In the genomic region with DNA sequence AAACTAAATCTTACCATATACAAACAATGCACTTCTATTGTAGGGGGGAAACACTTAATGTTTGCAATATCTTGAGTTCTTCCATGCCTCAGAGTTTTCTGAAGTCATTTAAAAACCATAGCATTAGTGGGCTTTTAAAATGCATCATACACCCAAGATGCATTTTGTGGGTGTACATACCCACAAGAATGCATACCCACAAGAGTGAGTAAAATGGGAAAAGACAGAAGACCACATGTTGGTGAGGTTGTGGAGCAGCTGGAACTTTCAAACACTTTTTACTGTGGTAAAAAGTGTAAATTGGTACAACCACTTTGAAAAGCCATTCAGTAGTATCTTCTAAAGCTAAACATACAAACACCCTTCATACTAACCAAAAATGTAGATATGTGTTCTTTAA, we compare ENCODE assay signal across 24 cellular contexts. TPM values are rescaled to one million over a fixed set of nuclear protein-coding genes. Genes with fewer than 3 reads are reported as not detected.
A peak's percentile ranks its signal among the peaks of the same experiment; 100 is the strongest.
DNase-seq lines count a peak whose midpoint lies in the region; ATAC-seq and TF ChIP-seq lines count a peak whose summit lies in the region.
"Had no signal": no experiment of that assay in that cellular context is flagged by ENCODE, and none has a peak within 500 bp of the region (broad histone marks: within the 10 kb centered on the region; RNA-seq: fewer than 3 reads in every experiment).

No MANE protein-coding gene starts in this region.

- H3K4me1 Mint-ChIP-seq in activated T-cell treated with anti-CD3 and anti-CD28 coated beads, Interleukin-2, amount 50 U/mL, for 72 hours (ENCODE audit: low read depth): no peaks in the 10 kb centered on the region

- no peaks in the 10 kb centered on the region for H3K27me3 Mint-ChIP-seq in activated T-cell treated with anti-CD3 and anti-CD28 coated beads, Interleukin-2, amount 50 U/mL, for 72 hours (ENCODE audit: low read depth)
- H3K27me3 Mint-ChIP-seq: CD4-positive, alpha-beta memory T cell had no signal

- no peak for DNase-seq in activated T-cell treated with anti-CD3 and anti-CD28 coated beads, Interleukin-2, amount 50 U/mL, for 72 hours
- no peak for DNase-seq in activated T-cell treated with anti-CD3 and anti-CD28 coated beads, Interleukin-2, amount 50 U/mL, for 1 hour
- DNase-seq in Jurkat, Clone E6-1 (ENCODE audit: low read depth, low spot score): peak; percentile 28
- DNase-seq in fibroblast of mammary gland (ENCODE audit: low read depth) (peak; percentile 18), NCI-H82 treated with DMSO at 0.1 percent for 48 hours (lab: John Stamatoyannopoulos, UW; ENCODE audit: unreplicated experiment) (no peak), NCI-H146 treated with DMSO at 0.1 percent for 48 hours (lab: John Stamatoyannopoulos, UW; ENCODE audit: unreplicated experiment) (no peak)
- no peak for DNase-seq in stimulated activated CD4-positive, alpha-beta T cell treated with anti-CD3 and anti-CD28 coated beads, Interleukin-4, amount 100 ng/mL, for 24 hours
- DNase-seq: 8988T; CD4-positive, alpha-beta memory T cell; COR-L47; DMS79; Kasumi-1; MG63; NCI-H1694; NCI-H2029 treated with DMSO at 0.1 percent for 48 hours; NCI-H446 treated with DMSO at 0.1 percent for 48 hours; NCI-H526; NCI-H82; PC-9; RPMI8226; SHP77; SW 1271 had no signal

- no peak overlapping the region for H3K4me3 ChIP-seq in Jurkat, Clone E6-1 (ENCODE audit: low read length)
- no peak overlapping the region for H3K4me3 ChIP-seq in fibroblast of mammary gland (ENCODE audit: control insufficient read depth, low read depth, low read length)
- H3K4me3 ChIP-seq: BLaER1 treated with 17β-estradiol and CSF1 and Interleukin-3, amounts not matched to agents 10 nM and 100 nM; K562; MG63; PC-9 had no signal

- no peaks in the 10 kb centered on the region for H3K9me3 Mint-ChIP-seq in activated T-cell treated with anti-CD3 and anti-CD28 coated beads, Interleukin-2, amount 50 U/mL, for 72 hours
- H3K9me3 Mint-ChIP-seq: CD4-positive, alpha-beta memory T cell had no signal

- no peak for ATAC-seq in activated T-cell treated with anti-CD3 and anti-CD28 coated beads, Interleukin-2, amount 50 U/mL, for 72 hours (replicated peaks in 1 of 2)
- ATAC-seq: K562 had no signal

- H3K36me3 Mint-ChIP-seq in activated T-cell treated with anti-CD3 and anti-CD28 coated beads, Interleukin-2, amount 50 U/mL, for 72 hours (ENCODE audit: insufficient read depth in 2 of 2): peaks cover 0 to 2% of the 10 kb centered on the region in 2 donors

- H3K27ac Mint-ChIP-seq in activated T-cell treated with anti-CD3 and anti-CD28 coated beads, Interleukin-2, amount 50 U/mL, for 72 hours: peak overlapping the region; percentile 28
- H3K27ac Mint-ChIP-seq: CD4-positive, alpha-beta memory T cell had no signal

- TF ChIP-seq CTCF in fibroblast of mammary gland (conservative IDR thresholded peaks at IDR 0.05; ENCODE audit: control insufficient read depth, insufficient read depth, low read depth, low read length): no peak

- no peak overlapping the region for H3K4me3 Mint-ChIP-seq in activated T-cell treated with anti-CD3 and anti-CD28 coated beads, Interleukin-2, amount 50 U/mL, for 72 hours
- H3K4me3 Mint-ChIP-seq: CD4-positive, alpha-beta memory T cell had no signal

RNA-seq across cellular contexts. Expression of gene CYB5R4, which starts 57.5 kb away (rescaled TPM):
- total RNA-seq in activated T-cell treated with anti-CD3 and anti-CD28 coated beads, Interleukin-2, amount 50 U/mL, for 72 hours: 10 to 100 TPM; 26.7 to 32.0 TPM
- 21.1 TPM for polyA plus RNA-seq in Jurkat, Clone E6-1 (2012; ENCODE audit: insufficient read depth, insufficient read length)

Comparison
In these comparisons a context has a peak if more than half of its experiments do, and no peak if none do; other contexts are left out.
1. DNase-seq: peak in Jurkat, Clone E6-1 (single experiment) and fibroblast of mammary gland (single experiment); none in activated T-cell treated with anti-CD3 and anti-CD28 coated beads, Interleukin-2, amount 50 U/mL, for 72 hours (0 of 2), activated T-cell treated with anti-CD3 and anti-CD28 coated beads, Interleukin-2, amount 50 U/mL, for 1 hour (single experiment), stimulated activated CD4-positive, alpha-beta T cell treated with anti-CD3 and anti-CD28 coated beads, Interleukin-4, amount 100 ng/mL, for 24 hours (single experiment), NCI-H82 treated with DMSO at 0.1 percent for 48 hours (single experiment) and NCI-H146 treated with DMSO at 0.1 percent for 48 hours (single experiment).